Comparison of ENCODE assay signal across 15 cellular contexts in genomic region chr5:78243639-78244038, GRCh38. TPM values are rescaled to one million over a fixed set of nuclear protein-coding genes. Genes with fewer than 3 reads are reported as not detected.
DNase-seq lines count a peak whose midpoint lies in the region; ATAC-seq and TF ChIP-seq lines count a peak whose summit lies in the region.
"Had no signal": no experiment of that assay in that cellular context is flagged by ENCODE, and none has a peak within 500 bp of the region (broad histone marks: within the 10 kb centered on the region; RNA-seq: fewer than 3 reads in every experiment).

No MANE protein-coding gene starts in this region.

- in situ Hi-C loops in GM23248 (cut with MboI): no loop called here
- in situ Hi-C loops in G401 (cut with HindIII; ENCODE audit: low sequenced_read_pairs): no loop called here

- intact Hi-C loops in A673 (cut with micrococcal nuclease; ENCODE audit: unreplicated experiment): no loop called here

- H3K27me3 ChIP-seq in A673 (replicated peaks; ENCODE audit: insufficient read depth, low read depth, low read length, poor library complexity): no peaks in the 10 kb centered on the region
- no peaks in the 10 kb centered on the region for H3K27me3 ChIP-seq in GM23248 (replicated peaks; ENCODE audit: insufficient read depth)
- H3K27me3 ChIP-seq: BLaER1, vagina had no signal

- H3K4me2 ChIP-seq in GM23248 (ENCODE audit: unreplicated experiment): peak overlapping the region; percentile 24
- H3K4me2 ChIP-seq: BLaER1 had no signal

- H3K36me3 ChIP-seq in A673 (ENCODE audit: insufficient read depth, low read length, poor library complexity, severe bottlenecking) (no peaks in the 10 kb centered on the region), GM23248 (ENCODE audit: low read depth) (0 out of 2 replicates have a peak, but pooled peaks cover 5% of the 10 kb centered on the region)
- H3K36me3 ChIP-seq: vagina had no signal

- DNase-seq in A673 (ENCODE audit: low spot score) (peak; percentile 30), GM23248 (peak; percentile 71), amniotic epithelial cell (ENCODE audit: low read depth) (peak; percentile 76), glomerular endothelial cell (ENCODE audit: extremely low read depth, low read depth, low spot score) (peak; percentile 16), NCI-H524 (lab: John Stamatoyannopoulos, UW) (no peak), G401 (ENCODE audit: low spot score) (no peak)
- DNase-seq: activated CD8-positive, alpha-beta T cell treated with anti-CD3 and anti-CD28 coated beads for 36 hours; activated gamma-delta T cell; cerebellar nuclear complex; NCI-H187; SHP77 had no signal

- H3F3A ChIP-seq in GM23248 (ENCODE audit: insufficient read depth): peaks cover 16% of the 10 kb centered on the region

- H3K27ac ChIP-seq in A673 (ENCODE audit: low read depth, low read length, poor library complexity, severe bottlenecking) (no peak overlapping the region), GM23248 (peak overlapping the region; percentile 66)
- H3K27ac ChIP-seq: BLaER1, vagina had no signal

- peaks cover 7% of the 10 kb centered on the region; the same call in 1 of the 2 replicates for H4K20me1 ChIP-seq in GM23248 (ENCODE audit: insufficient read depth)

- TF ChIP-seq CTCF in A673 (conservative IDR thresholded peaks at IDR 0.05; ENCODE audit: low read depth, low read length): no peak

- BruUV-seq in A673 (replicated peaks; lab: Mats Ljungman, UMichigan): no TSS peak

- H3K79me2 ChIP-seq in GM23248 (ENCODE audit: insufficient read depth): peaks cover 66% of the 10 kb centered on the region

- no peak overlapping the region for H3K4me3 ChIP-seq in A673 (ENCODE audit: low read depth, low read length, poor library complexity, severe bottlenecking)
- no peak overlapping the region for H3K4me3 ChIP-seq in GM23248
- H3K4me3 ChIP-seq: BLaER1, vagina had no signal

- POLR2A ChIA-PET in A673 (lab: Charles Lee; ENCODE audit: low non-redundant PET): no interaction called here

- H3K9me3 ChIP-seq in A673 (ENCODE audit: low read depth, low read length, poor library complexity, severe bottlenecking) (no peaks in the 10 kb centered on the region), GM23248 (ENCODE audit: low read depth) (no peaks in the 10 kb centered on the region)
- H3K9me3 ChIP-seq: BLaER1, vagina had no signal

- no peak overlapping the region for H2AFZ ChIP-seq in GM23248

- CTCF ChIA-PET in A673 (lab: Charles Lee): no interaction called here

- H3K9ac ChIP-seq in GM23248: no peak overlapping the region
- H3K9ac ChIP-seq: BLaER1 had no signal

- ATAC-seq in HG02571 (IDR thresholded peaks at IDR 0.05; ENCODE audit: unreplicated experiment) (no peak), GM21526 (IDR thresholded peaks at IDR 0.05; ENCODE audit: low FRiP score, unreplicated experiment) (no peak)
- ATAC-seq: activated CD8-positive, alpha-beta T cell treated with anti-CD3 and anti-CD28 coated beads for 36 hours had no signal

- H3K4me1 ChIP-seq in A673 (ENCODE audit: insufficient read depth, low read length, poor library complexity, severe bottlenecking) (no peaks in the 10 kb centered on the region), GM23248 (ENCODE audit: insufficient read depth) (peaks cover 14% of the 10 kb centered on the region)
- H3K4me1 ChIP-seq: BLaER1, vagina had no signal

- H3K9me2 ChIP-seq in GM23248 (ENCODE audit: insufficient read depth): no peaks in the 10 kb centered on the region

RNA-seq across cellular contexts. Expression of gene AP3B1, which starts 50.9 kb away (rescaled TPM):
- total RNA-seq in A673 (2021) (45.3 and 52.7 TPM in 2 replicates), glomerular endothelial cell (35.8 and 44.5 TPM in 2 replicates)
- total RNA-seq in GM23248 (2014; rRNA removed; shearing (Covaris generic)): 46.7 and 49.7 TPM in 2 replicates
- 40.3 and 43.3 TPM in 2 replicates for polyA plus RNA-seq in GM23248 (2016; fragmentation: Nextera tagmentation; extraction: Ambion mirVana)
- 50.4 and 128 TPM in 2 replicates for total RNA-seq in G401 (2014; rRNA removed; shearing (Covaris generic))

Comparison
In these comparisons a context has a peak if more than half of its experiments do, and no peak if none do; other contexts are left out.
1. DNase-seq: peak in A673 (single experiment), GM23248 (single experiment), amniotic epithelial cell (single experiment) and glomerular endothelial cell (single experiment); none in NCI-H524 (0 of 2) and G401 (single experiment).